In genomic region chr16:668519-669171, GRCh38 we compare ENCODE assay signal across 6 cellular contexts. TPM values are rescaled to one million over a fixed set of nuclear protein-coding genes. Genes with fewer than 3 reads are reported as not detected.
DNase-seq lines count a peak whose midpoint lies in the region; ATAC-seq and TF ChIP-seq lines count a peak whose summit lies in the region.

No MANE protein-coding gene starts in this region.

- ATAC-seq in HG03457 (IDR thresholded peaks at IDR 0.05; ENCODE audit: unreplicated experiment): no peak

- peak overlapping the region; percentile 99 for H3K4me2 ChIP-seq in smooth muscle cell

- H3K4me1 ChIP-seq in A673 (ENCODE audit: insufficient read depth, low read length, poor library complexity, severe bottlenecking) (peaks cover 3% of the 10 kb centered on the region), HUES48 (ENCODE audit: control insufficient read depth, insufficient read depth, low read length) (0 out of 2 replicates have a peak, but pooled peaks cover 3% of the 10 kb centered on the region), smooth muscle cell (ENCODE audit: low read depth) (peaks cover 6% of the 10 kb centered on the region)

- H2AFZ ChIP-seq in smooth muscle cell (ENCODE audit: low read depth): no peak overlapping the region

- BruUV-seq in A673 (replicated peaks; lab: Mats Ljungman, UMichigan): no TSS peak

- POLR2A ChIA-PET in A673 (lab: Charles Lee; ENCODE audit: low non-redundant PET): interaction anchor here (0.6 kb wide), 1 partner anchor 18 kb away, joined by 3 read pairs; no protein-coding TSS in a partner anchor

- peaks cover 27% of the 10 kb centered on the region for H4K20me1 ChIP-seq in smooth muscle cell (ENCODE audit: low read depth)

- H3K9ac ChIP-seq in HUES48 (ENCODE audit: low read depth, low read length) (peak overlapping the region; percentile 51; the same call in 1 of the 2 replicates), smooth muscle cell (ENCODE audit: low read depth) (peak overlapping the region; percentile 97)

- 22% methylated on average over 48 of the region's 50 CpGs for WGBS in smooth muscle cell (ENCODE audit: low lambda C conversion rate)

- CTCF ChIA-PET in A673 (lab: Charles Lee): no interaction called here

- H3F3A ChIP-seq in smooth muscle cell (ENCODE audit: low read depth): no peaks in the 10 kb centered on the region

- H3K9me3 ChIP-seq in A673 (ENCODE audit: low read depth, low read length, poor library complexity, severe bottlenecking) (no peaks in the 10 kb centered on the region), HUES48 (ENCODE audit: control insufficient read depth, insufficient read depth, low read length) (no peaks in the 10 kb centered on the region), smooth muscle cell (replicated peaks; ENCODE audit: low read depth) (no peaks in the 10 kb centered on the region)

- peaks cover 22% of the 10 kb centered on the region for H3K79me2 ChIP-seq in smooth muscle cell (ENCODE audit: low read depth)

- intact Hi-C loops in A673 (cut with micrococcal nuclease; ENCODE audit: unreplicated experiment): no loop called here
- intact Hi-C loops in head of caudate nucleus (cut with DNase I): no loop called here

- peak overlapping the region; percentile 99 for H3K4me3 ChIP-seq in A673 (ENCODE audit: low read depth, low read length, poor library complexity, severe bottlenecking)
- peak overlapping the region; percentile 87 for H3K4me3 ChIP-seq in HUES48 (ENCODE audit: low read depth, low read length)
- peak overlapping the region; percentile 96 for H3K4me3 ChIP-seq in smooth muscle cell

- no peaks in the 10 kb centered on the region for H3K27me3 ChIP-seq in A673 (replicated peaks; ENCODE audit: insufficient read depth, low read depth, low read length, poor library complexity)
- H3K27me3 ChIP-seq in HUES48 (ENCODE audit: control insufficient read depth, insufficient read depth, low read length): no peaks in the 10 kb centered on the region
- H3K27me3 ChIP-seq in smooth muscle cell (ENCODE audit: low read depth): no peaks in the 10 kb centered on the region

- DNase-seq in A673 (ENCODE audit: low spot score) (no peak), epithelial cell of prostate (ENCODE audit: low read depth, low spot score) (no peak), smooth muscle cell (lab: John Stamatoyannopoulos, UW; ENCODE audit: unreplicated experiment) (no peak), head of caudate nucleus (no peak)

- TF ChIP-seq CTCF in A673 (conservative IDR thresholded peaks at IDR 0.05; ENCODE audit: low read depth, low read length) (no peak), smooth muscle cell (IDR thresholded peaks at IDR 0.05; ENCODE audit: borderline replicate concordance, insufficient read depth, poor library complexity, severe bottlenecking) (no peak)

- H3K36me3 ChIP-seq in A673 (ENCODE audit: insufficient read depth, low read length, poor library complexity, severe bottlenecking) (peaks cover 42% of the 10 kb centered on the region), HUES48 (ENCODE audit: control insufficient read depth, insufficient read depth, low read length) (peaks cover 50% of the 10 kb centered on the region), smooth muscle cell (ENCODE audit: low read depth) (no peaks in the 10 kb centered on the region)

- H3K27ac ChIP-seq in A673 (ENCODE audit: low read depth, low read length, poor library complexity, severe bottlenecking): peak overlapping the region; percentile 94
- H3K27ac ChIP-seq in HUES48 (ENCODE audit: low read depth, low read length): peak overlapping the region; percentile 42
- H3K27ac ChIP-seq in epithelial cell of prostate: peak overlapping the region; percentile 60
- H3K27ac ChIP-seq in smooth muscle cell (ENCODE audit: low read depth): peak overlapping the region; percentile 8

RNA-seq across cellular contexts. Expression of gene RHOT2, which starts 0.7 kb away (rescaled TPM):
- total RNA-seq in A673 (2021) (184 and 193 TPM in 2 replicates), smooth muscle cell (41.4 and 44.5 TPM in 2 replicates)
- 148 and 152 TPM in 2 replicates for polyA plus RNA-seq in smooth muscle cell

RNA-seq across cellular contexts. Expression of gene RHBDL1, which starts 6.8 kb away (rescaled TPM):
- total RNA-seq in A673 (2021) (1.5 and 2.3 TPM in 2 replicates), smooth muscle cell (2.7 and 4.5 TPM in 2 replicates)
- 2.6 and 3.7 TPM in 2 replicates for polyA plus RNA-seq in smooth muscle cell

RNA-seq across cellular contexts. Expression of gene STUB1, which starts 11.6 kb away (rescaled TPM):
- total RNA-seq in A673 (2021) (88.2 and 95.2 TPM in 2 replicates), smooth muscle cell (93.4 and 99.0 TPM in 2 replicates)
- polyA plus RNA-seq in smooth muscle cell: 196 and 212 TPM in 2 replicates

RNA-seq across cellular contexts. Expression of gene JMJD8, which starts 15.5 kb away (rescaled TPM):
- total RNA-seq in A673 (2021) (78.1 and 87.1 TPM in 2 replicates), smooth muscle cell (42.9 and 47.9 TPM in 2 replicates)
- 92.5 and 95.1 TPM in 2 replicates for polyA plus RNA-seq in smooth muscle cell

RNA-seq across cellular contexts. Expression of gene WDR90, which starts 19.5 kb away (rescaled TPM):
- 143 and 147 TPM in 2 replicates for total RNA-seq in A673 (2021)
- 6.8 and 8.4 TPM in 2 replicates for total RNA-seq in smooth muscle cell
- 10.4 and 24.6 TPM in 2 replicates for polyA plus RNA-seq in smooth muscle cell

Comparison
In these comparisons a context has a peak if more than half of its experiments do, and no peak if none do; other contexts are left out.
1. H3K27ac ChIP-seq: peak in every context shown above with its lines; median percentile 94 in A673; 60 in epithelial cell of prostate; 42 in HUES48; 8 in smooth muscle cell.